In the genomic region with DNA sequence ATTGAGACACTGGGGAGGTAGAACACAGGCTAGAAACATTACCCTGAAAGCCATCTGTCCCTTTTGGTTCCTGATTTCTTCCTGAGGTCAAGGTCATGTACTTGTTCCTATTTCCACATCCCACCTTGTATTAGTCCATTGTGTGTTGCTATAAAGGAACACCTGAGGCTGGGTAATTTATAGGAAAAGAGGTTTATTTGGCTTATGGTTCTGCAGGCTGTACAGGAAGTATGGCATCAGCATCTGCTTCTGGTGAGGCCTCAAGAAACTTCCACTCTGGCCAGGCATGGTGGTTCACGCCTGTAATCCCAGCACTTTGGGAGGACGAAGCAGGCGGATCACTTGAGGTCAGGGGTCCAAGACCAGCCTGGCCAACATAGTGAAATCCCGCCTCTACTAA, we compare ENCODE assay signal across 24 cellular contexts. TPM values are rescaled to one million over a fixed set of nuclear protein-coding genes. Genes with fewer than 3 reads are reported as not detected.
DNase-seq lines count a peak whose midpoint lies in the region; ATAC-seq, FAIRE-seq and TF ChIP-seq lines count a peak whose summit lies in the region.
"Had no signal": no experiment of that assay in that cellular context is flagged by ENCODE, and none has a peak within 500 bp of the region (broad histone marks: within the 10 kb centered on the region; RNA-seq: fewer than 3 reads in every experiment).

No MANE protein-coding gene starts in this region.

- H3K4me1 ChIP-seq in HepG2 (ENCODE audit: insufficient read depth, low read length) (peaks cover 51% of the 10 kb centered on the region), right lobe of liver (no peaks in the 10 kb centered on the region), body of pancreas (peaks cover 20% of the 10 kb centered on the region)
- H3K4me1 ChIP-seq: BE2C, BLaER1, Caco-2 had no signal

- TF ChIP-seq POLR2A in HepG2 (IDR thresholded peaks at IDR 0.05; ENCODE audit: insufficient read depth in 1 of 2, low read depth in 2 of 2, low read length in 2 of 2) = no peak
- no peak for TF ChIP-seq POLR2A in right lobe of liver (IDR thresholded peaks at IDR 0.05)
- no peak for TF ChIP-seq POLR2A in body of pancreas (IDR thresholded peaks at IDR 0.05)

- CTCF ChIA-PET in HepG2 (lab: Yijun Ruan, JAX; ENCODE audit: low intra/inter-chr PET ratio, low total read pairs) = no interaction called here

- H3K27ac ChIP-seq in HepG2 (ENCODE audit: extremely low read length, insufficient read depth, low read length) (no peak overlapping the region), right lobe of liver (no peak overlapping the region), body of pancreas (peak overlapping the region in 3 of 4 donors; percentile 30 to 56 (median 34)), dorsolateral prefrontal cortex (peak overlapping the region in 52 of 59 donors; percentile 19 to 88 (median 69)), temporal lobe (ENCODE audit: low read depth, low read length) (peak overlapping the region; percentile 56)
- H3K27ac ChIP-seq: BLaER1 had no signal

- no peaks in the 10 kb centered on the region for H3K79me2 ChIP-seq in HepG2 (ENCODE audit: insufficient read depth, low read length)

- intact Hi-C loops in HepG2 (cut with micrococcal nuclease; ENCODE audit: unreplicated experiment) = no loop called here
- intact Hi-C loops in right lobe of liver (cut with DNase I) = no loop called here
- intact Hi-C loops in body of pancreas (cut with DNase I) = no loop called here
- intact Hi-C loops in dorsolateral prefrontal cortex (cut with DNase I) = loop anchor here in 1 of 2 donors (5.0 kb wide), 1 partner anchor 52 kb away; no protein-coding TSS in a partner anchor

- H3K9ac ChIP-seq in HepG2 (ENCODE audit: insufficient read depth, low read depth, low read length) = no peak overlapping the region
- H3K9ac ChIP-seq: BLaER1 had no signal

- WGBS in HepG2 (ENCODE audit: low lambda C conversion rate) = 98% methylated on average over 4 of the region's 4 CpGs
- 95% methylated on average over 4 of the region's 4 CpGs for WGBS in right lobe of liver (ENCODE audit: insufficient coverage, low coverage, low lambda C conversion rate, missing lambda C conversion rate)
- 95% methylated on average over 4 of the region's 4 CpGs for WGBS in body of pancreas, 2 donors

- H3K4me3 ChIP-seq in HepG2 (replicated peaks in 1 of 3; ENCODE audit: insufficient read depth in 1 of 3, low read depth in 2 of 3, low read length in 3 of 3) (no peak overlapping the region), right lobe of liver (no peak overlapping the region), body of pancreas (no peak overlapping the region), dorsolateral prefrontal cortex (no peak overlapping the region)
- H3K4me3 ChIP-seq: BLaER1 had no signal

- H2AFZ ChIP-seq in HepG2 (ENCODE audit: low read length) = no peak overlapping the region

- TF ChIP-seq EP300 in HepG2 (IDR thresholded peaks at IDR 0.05; ENCODE audit: low read depth in 2 of 2, low read length in 2 of 2) (no peak), HepG2 (CRISPR knock-in tag; IDR thresholded peaks at IDR 0.05; ENCODE audit: borderline replicate concordance) (no peak)

- FAIRE-seq in HepG2 (lab: Jason Lieb, UNC) = no peak
- FAIRE-seq: A204.1, D721Med, G401.6, GM12891, GM19239 had no signal

- DNase-seq in HepG2 (ENCODE audit: low spot score) = no peak
- DNase-seq in right lobe of liver = no peak
- DNase-seq in body of pancreas = no peak
- DNase-seq in dorsolateral prefrontal cortex = no peak
- DNase-seq in middle frontal gyrus (ENCODE audit: extremely low spot score, low spot score) = no peak
- DNase-seq in NCI-H2196 treated with DMSO at 0.1 percent for 48 hours (lab: John Stamatoyannopoulos, UW; ENCODE audit: unreplicated experiment) = no peak
- DNase-seq in activated CD8-positive, alpha-beta memory T cell treated with anti-CD3 and anti-CD28 coated beads for 24 hours = no peak
- DNase-seq: 8988T; ACHN; BE2C; Caco-2; Calu3; CD4-positive, alpha-beta memory T cell; CD4-positive, CD25-positive, alpha-beta regulatory T cell; CD8-positive, alpha-beta memory T cell; DMS79 treated with DMSO at 0.1 percent for 48 hours; GF-D8 had no signal

- BruUV-seq in HepG2 (replicated peaks; lab: Mats Ljungman, UMichigan) = no TSS peak

- H3K27me3 ChIP-seq in HepG2 (ENCODE audit: control insufficient read depth in 1 of 2, insufficient read depth in 2 of 2, low read length in 2 of 2) (peaks cover 7 to 44% of the 10 kb centered on the region in 2 experiments; a peak in 4 of 5 replicates), right lobe of liver (no peaks in the 10 kb centered on the region), body of pancreas (no peaks in the 10 kb centered on the region), dorsolateral prefrontal cortex (peaks cover 0 to 14% (median 0%) of the 10 kb centered on the region in 45 donors)
- H3K27me3 ChIP-seq: BE2C, BLaER1 had no signal

- POLR2A ChIA-PET in HepG2 (lab: Yijun Ruan, JAX) = interaction anchor here (1.6 kb wide), 1 partner anchor 23 kb away, joined by 5 read pairs; no protein-coding TSS in a partner anchor

- TF ChIP-seq CTCF in HepG2 (CRISPR knock-in tag; IDR thresholded peaks at IDR 0.05) (no peak), right lobe of liver (IDR thresholded peaks at IDR 0.05) (no peak), body of pancreas (IDR thresholded peaks at IDR 0.05) (no peak), dorsolateral prefrontal cortex (IDR thresholded peaks at IDR 0.05 in 54 of 56, conservative IDR thresholded peaks at IDR 0.05 in 2 of 56; ENCODE audit: low read depth in 1 of 56, partially characterized antibody in 56 of 56) (no peak)

- no peak for TF ChIP-seq RAD21 in HepG2 (CRISPR knock-in tag; IDR thresholded peaks at IDR 0.05)

- no peak for ATAC-seq in HepG2
- ATAC-seq in right lobe of liver = no peak
- ATAC-seq in body of pancreas = no peak

- in situ Hi-C loops in HepG2 (cut with HindIII; ENCODE audit: extremely low pct_ligation_motif_present, low pct_unique_long_range_greater_than_20kb) = no loop called here

- H3K9me3 ChIP-seq in HepG2 (ENCODE audit: low read length) (no peaks in the 10 kb centered on the region), right lobe of liver (no peaks in the 10 kb centered on the region), body of pancreas (no peaks in the 10 kb centered on the region)
- H3K9me3 ChIP-seq: BE2C, BLaER1, Caco-2 had no signal

- no peaks in the 10 kb centered on the region for H4K20me1 ChIP-seq in HepG2 (ENCODE audit: insufficient read depth, low read length)
- H4K20me1 ChIP-seq: BLaER1 had no signal

- H3K36me3 ChIP-seq in HepG2 (replicated peaks in 1 of 2; ENCODE audit: control insufficient read depth in 1 of 2, insufficient read depth in 2 of 2, low read length in 2 of 2) (no peaks in the 10 kb centered on the region), right lobe of liver (no peaks in the 10 kb centered on the region), body of pancreas (replicated peaks in 1 of 2; ENCODE audit: insufficient read depth in 1 of 2, low read depth in 2 of 2) (no peaks in the 10 kb centered on the region)
- H3K36me3 ChIP-seq: BE2C, BLaER1 had no signal

- no peak overlapping the region for H3K4me2 ChIP-seq in HepG2 (ENCODE audit: low read depth, low read length)
- H3K4me2 ChIP-seq: BLaER1 had no signal

RNA-seq across cellular contexts. Expression of gene MED9, which starts 7.4 kb away (rescaled TPM):
- 11.7 and 15.1 TPM in 2 replicates for total RNA-seq in HepG2 (2016; rRNA removed; fragmentation: Illumina TruSeq; extraction: Trizol)
- total RNA-seq in HepG2 (2016; cell fraction: cytosol; rRNA removed; fragmentation: Illumina TruSeq; extraction: Trizol; ENCODE audit: low read depth) = 4.0 and 4.2 TPM in 2 replicates
- total RNA-seq in HepG2 (2016; cell fraction: insoluble cytoplasmic fraction; rRNA removed; fragmentation: Illumina TruSeq; extraction: Trizol) = 11.7 and 14.4 TPM in 2 replicates
- total RNA-seq in HepG2 (2016; cell fraction: membrane; rRNA removed; fragmentation: Illumina TruSeq; extraction: Trizol) = 9.8 and 10.7 TPM in 2 replicates
- 10.8 and 11.7 TPM in 2 replicates for total RNA-seq in HepG2 (2016; cell fraction: nucleus; rRNA removed; fragmentation: Illumina TruSeq; extraction: Trizol)
- polyA plus RNA-seq in HepG2 (2011; rRNA removed) = 11.9 and 14.4 TPM in 2 replicates
- polyA plus RNA-seq in HepG2 (2011; cell fraction: cytosol; rRNA removed) = 18.3 and 21.5 TPM in 2 replicates
- 15.4 and 17.5 TPM in 2 replicates for polyA plus RNA-seq in HepG2 (2011; cell fraction: nucleus; rRNA removed)
- 9.2 and 11.4 TPM in 2 replicates for polyA plus RNA-seq in HepG2 (2012)
- 3.0 and 3.1 TPM in 2 replicates for polyA plus RNA-seq in HepG2 (2016; cell fraction: cytosol; fragmentation: Illumina TruSeq; extraction: Trizol; ENCODE audit: low read depth)
- polyA plus RNA-seq in HepG2 (2016; cell fraction: insoluble cytoplasmic fraction; fragmentation: Illumina TruSeq; extraction: Trizol; ENCODE audit: low read depth) = 11.2 and 12.0 TPM in 2 replicates
- 6.4 and 7.0 TPM in 2 replicates for polyA plus RNA-seq in HepG2 (2016; cell fraction: membrane; fragmentation: Illumina TruSeq; extraction: Trizol; ENCODE audit: low read depth)
- 11.4 and 12.6 TPM in 2 replicates for polyA plus RNA-seq in HepG2 (2016; cell fraction: nucleus; fragmentation: Illumina TruSeq; extraction: Trizol; ENCODE audit: insufficient read depth, low read depth)
- polyA minus RNA-seq in HepG2 (2011; rRNA and poly(A)+ RNA removed; ENCODE audit: low replicate concordance) = 21.1 and 25.1 TPM in 2 replicates
- polyA minus RNA-seq in HepG2 (2011; cell fraction: cytosol; rRNA and poly(A)+ RNA removed) = 9.8 and 9.9 TPM in 2 replicates
- polyA minus RNA-seq in HepG2 (2011; cell fraction: nucleus; rRNA and poly(A)+ RNA removed) = 24.2 and 25.4 TPM in 2 replicates
- 10 to 100 TPM in 3 of 6 experiments, 1 to 10 TPM in 3; 5.7 to 24.4 (median 12.4) TPM for total RNA-seq in right lobe of liver
- 1 to 10 TPM; 4.9 to 7.8 TPM for total RNA-seq in body of pancreas
- 10 to 100 TPM; 19.4 to 47.3 (median 33.7) TPM for total RNA-seq in dorsolateral prefrontal cortex
- total RNA-seq in temporal lobe = 10.8 TPM

RNA-seq across cellular contexts. Expression of gene RASD1, which starts 26.8 kb away (rescaled TPM):
- total RNA-seq in HepG2 (2016; rRNA removed; fragmentation: Illumina TruSeq; extraction: Trizol) (1.4 and 1.6 TPM in 2 replicates), right lobe of liver (100 to 1,000 TPM in 3 of 6 experiments, 10 to 100 TPM in 2, 1 to 10 TPM in 1; 1.0 to 230 (median 101) TPM), body of pancreas (10 to 100 TPM; 17.6 to 58.0 TPM), dorsolateral prefrontal cortex (100 to 1,000 TPM in 102 of 120 experiments, 10 to 100 TPM in 18; 40.4 to 251 (median 136) TPM), temporal lobe (7.4 TPM)
- total RNA-seq in HepG2 (2016; cell fraction: cytosol; rRNA removed; fragmentation: Illumina TruSeq; extraction: Trizol; ENCODE audit: low read depth) = 0.71 and 0.91 TPM in 2 replicates
- total RNA-seq in HepG2 (2016; cell fraction: insoluble cytoplasmic fraction; rRNA removed; fragmentation: Illumina TruSeq; extraction: Trizol) = 1.4 and 1.9 TPM in 2 replicates
- total RNA-seq in HepG2 (2016; cell fraction: membrane; rRNA removed; fragmentation: Illumina TruSeq; extraction: Trizol) = 1.5 and 1.7 TPM in 2 replicates
- total RNA-seq in HepG2 (2016; cell fraction: nucleus; rRNA removed; fragmentation: Illumina TruSeq; extraction: Trizol) = 0.99 and 1.1 TPM in 2 replicates
- 4.2 and 8.9 TPM in 2 replicates for polyA plus RNA-seq in HepG2 (2011; rRNA removed)
- 4.3 and 4.7 TPM in 2 replicates for polyA plus RNA-seq in HepG2 (2011; cell fraction: cytosol; rRNA removed)
- 6.6 and 7.6 TPM in 2 replicates for polyA plus RNA-seq in HepG2 (2011; cell fraction: nucleus; rRNA removed)
- polyA plus RNA-seq in HepG2 (2012) = 2.1 and 6.2 TPM in 2 replicates
- polyA plus RNA-seq in HepG2 (2016; cell fraction: cytosol; fragmentation: Illumina TruSeq; extraction: Trizol; ENCODE audit: low read depth) = 0.32 and 0.38 TPM in 2 replicates
- polyA plus RNA-seq in HepG2 (2016; cell fraction: insoluble cytoplasmic fraction; fragmentation: Illumina TruSeq; extraction: Trizol; ENCODE audit: low read depth) = 1.7 and 1.8 TPM in 2 replicates
- 0.63 and 0.72 TPM in 2 replicates for polyA plus RNA-seq in HepG2 (2016; cell fraction: membrane; fragmentation: Illumina TruSeq; extraction: Trizol; ENCODE audit: low read depth)
- polyA plus RNA-seq in HepG2 (2016; cell fraction: nucleus; fragmentation: Illumina TruSeq; extraction: Trizol; ENCODE audit: insufficient read depth, low read depth) = 2.7 and 3.4 TPM in 2 replicates
- 3.9 and 12.1 TPM in 2 replicates for polyA minus RNA-seq in HepG2 (2011; rRNA and poly(A)+ RNA removed; ENCODE audit: low replicate concordance)
- polyA minus RNA-seq in HepG2 (2011; cell fraction: cytosol; rRNA and poly(A)+ RNA removed) = 6.2 and 6.6 TPM in 2 replicates
- 1.7 and 3.1 TPM in 2 replicates for polyA minus RNA-seq in HepG2 (2011; cell fraction: nucleus; rRNA and poly(A)+ RNA removed)
- total RNA-seq: Calu3 had no signal

Comparison
In these comparisons a context has a peak if more than half of its experiments do, and no peak if none do; other contexts are left out.
1. H3K27ac ChIP-seq: peak in body of pancreas (3 of 4), dorsolateral prefrontal cortex (52 of 59) and temporal lobe (single experiment); none in HepG2 (single experiment) and right lobe of liver (0 of 3).